ENCODE assay signal across 28 cellular contexts in genomic region chr6:57035549-57035948, GRCh38.
"Had no signal": no experiment of that assay in that cellular context is flagged by ENCODE, and none has a peak within 500 bp of the region (broad histone marks: within the 10 kb centered on the region; RNA-seq: fewer than 3 reads in every experiment).

No MANE protein-coding gene starts in this region.

- H3K9me3 ChIP-seq: colonic mucosa, esophagus muscularis mucosa, esophagus squamous epithelium, gastrocnemius medialis, gastroesophageal sphincter, heart left ventricle, heart right ventricle had no signal

- FAIRE-seq: endometrium, endothelial cell of umbilical vein, frontal cortex had no signal

- H2AFZ ChIP-seq: hepatocyte had no signal

- H3K79me2 ChIP-seq: hepatocyte had no signal

- ATAC-seq: effector memory CD8-positive, alpha-beta T cell; esophagus mucosa; foreskin keratinocyte; gastrocnemius medialis; gastroesophageal sphincter; heart left ventricle; heart right ventricle had no signal

- DNase-seq: colonic mucosa; cortex of kidney; dermis blood vessel endothelial cell; dorsolateral prefrontal cortex; effector CD4-positive, alpha-beta T cell; effector CD8-positive, alpha-beta T cell; effector memory CD4-positive, alpha-beta T cell; effector memory CD8-positive, alpha-beta T cell; endodermal cell; erythroblast; esophagus squamous epithelium; foreskin fibroblast; foreskin keratinocyte; foreskin melanocyte; gastrocnemius medialis; glutamatergic neuron; head of caudate nucleus; heart left ventricle; heart right ventricle had no signal

- H3K4me3 ChIP-seq: colonic mucosa, coronary artery, dorsolateral prefrontal cortex, esophagus muscularis mucosa, esophagus squamous epithelium, gastrocnemius medialis, gastroesophageal sphincter, heart left ventricle, heart right ventricle, hepatocyte had no signal

- H3K36me3 ChIP-seq: colonic mucosa, esophagus muscularis mucosa, esophagus squamous epithelium, gastrocnemius medialis, gastroesophageal sphincter, heart left ventricle, heart right ventricle had no signal

- H3K4me1 ChIP-seq: colonic mucosa, esophagus muscularis mucosa, esophagus squamous epithelium, foreskin keratinocyte, gastrocnemius medialis, gastroesophageal sphincter, heart left ventricle, heart right ventricle had no signal

- H3K27ac ChIP-seq: colonic mucosa, coronary artery, dorsolateral prefrontal cortex, epithelial cell of prostate, esophagus muscularis mucosa, esophagus squamous epithelium, foreskin keratinocyte, gastrocnemius medialis, gastroesophageal sphincter, heart left ventricle, heart right ventricle, hepatocyte had no signal

- H3K27me3 ChIP-seq: colonic mucosa, foreskin keratinocyte, gastrocnemius medialis, hepatocyte had no signal

- H3K4me2 ChIP-seq: hepatocyte had no signal
